ENCODE assay signal across 21 cellular contexts in the genomic region with DNA sequence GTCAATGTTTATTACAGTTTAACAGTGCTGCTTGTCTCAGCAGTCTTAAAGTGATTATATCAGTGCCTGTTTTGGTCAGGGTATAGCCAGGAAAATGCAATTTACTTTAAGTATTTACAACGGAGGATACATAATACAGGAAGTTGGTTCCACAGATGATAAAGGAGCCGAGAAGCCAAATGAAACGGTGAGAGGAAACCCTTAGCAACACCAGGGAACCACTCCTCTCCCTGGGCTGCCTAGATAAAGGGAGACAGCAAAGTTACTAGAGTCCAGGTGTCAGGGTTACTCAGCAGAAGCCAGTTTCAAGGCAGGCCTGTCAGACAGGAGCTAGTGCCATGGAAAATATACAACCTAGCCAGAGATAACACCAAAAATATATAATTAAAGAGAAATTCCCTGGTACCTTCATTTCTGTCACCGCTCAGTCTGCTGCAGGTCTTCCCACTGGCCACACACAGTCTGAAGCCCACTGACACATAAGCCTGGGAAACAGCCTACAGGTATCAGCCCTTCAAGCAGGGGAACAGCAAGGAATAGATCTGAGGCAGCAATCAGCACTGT. TPM values are rescaled to one million over a fixed set of nuclear protein-coding genes. Genes with fewer than 3 reads are reported as not detected.
DNase-seq lines count a peak whose midpoint lies in the region; TF ChIP-seq lines count a peak whose summit lies in the region.
"Had no signal": no experiment of that assay in that cellular context is flagged by ENCODE, and none has a peak within 500 bp of the region (broad histone marks: within the 10 kb centered on the region; RNA-seq: fewer than 3 reads in every experiment).

No MANE protein-coding gene starts in this region.

- peak overlapping the region; percentile 77 to 86 (median 80) for H3K27ac Mint-ChIP-seq in nephron
- no peak overlapping the region for H3K27ac Mint-ChIP-seq in activated naive CD8-positive, alpha-beta T cell treated with anti-CD3 and anti-CD28 coated beads for 36 hours
- H3K27ac Mint-ChIP-seq: activated naive CD8-positive, alpha-beta T cell; H9; stimulated activated naive CD8-positive, alpha-beta T cell treated with anti-CD3 and anti-CD28 coated beads, Interleukin-15, amount 100 ng/mL, for 72 hours had no signal

- H3K36me3 ChIP-seq in Loucy (ENCODE audit: insufficient read depth, low read length) (no peaks in the 10 kb centered on the region), endocrine pancreas (ENCODE audit: control insufficient read depth, insufficient read depth, low read length) (no peaks in the 10 kb centered on the region)
- H3K36me3 ChIP-seq: upper lobe of left lung had no signal

- no peaks in the 10 kb centered on the region for H4K20me1 ChIP-seq in Loucy (ENCODE audit: insufficient read depth, low read length, poor library complexity, severe bottlenecking)

- H3K9me3 ChIP-seq in Loucy (ENCODE audit: insufficient read depth, low read depth, low read length) (no peaks in the 10 kb centered on the region), endocrine pancreas (ENCODE audit: control insufficient read depth, low read length) (no peaks in the 10 kb centered on the region)
- H3K9me3 ChIP-seq: upper lobe of left lung had no signal

- H3K36me3 Mint-ChIP-seq in nephron (ENCODE audit: low read depth) = no peaks in the 10 kb centered on the region
- no peaks in the 10 kb centered on the region for H3K36me3 Mint-ChIP-seq in activated naive CD8-positive, alpha-beta T cell treated with anti-CD3 and anti-CD28 coated beads for 36 hours
- H3K36me3 Mint-ChIP-seq: activated naive CD8-positive, alpha-beta T cell; brain had no signal

- peak overlapping the region; percentile 85 for H3K4me2 ChIP-seq in Loucy (ENCODE audit: low read depth, low read length, poor library complexity, severe bottlenecking)

- no peaks in the 10 kb centered on the region for H3K9me3 Mint-ChIP-seq in nephron
- no peaks in the 10 kb centered on the region for H3K9me3 Mint-ChIP-seq in activated naive CD8-positive, alpha-beta T cell treated with anti-CD3 and anti-CD28 coated beads for 36 hours
- H3K9me3 Mint-ChIP-seq: H9; neural crest cell; stimulated activated naive CD8-positive, alpha-beta T cell treated with anti-CD3 and anti-CD28 coated beads, Interleukin-15, amount 100 ng/mL, for 72 hours had no signal

- H3K79me2 ChIP-seq in Loucy (ENCODE audit: insufficient read depth, low read length) = no peaks in the 10 kb centered on the region

- H3K4me1 ChIP-seq in Loucy (ENCODE audit: insufficient read depth, low read length, poor library complexity, severe bottlenecking) = peaks cover 59% of the 10 kb centered on the region
- H3K4me1 ChIP-seq in endocrine pancreas (ENCODE audit: control insufficient read depth, insufficient read depth, low read length) = peaks cover 6% of the 10 kb centered on the region

- peaks cover 12% of the 10 kb centered on the region for H3F3A ChIP-seq in Loucy (ENCODE audit: low read depth)

- H3K4me1 Mint-ChIP-seq in nephron = peaks cover 35% of the 10 kb centered on the region
- H3K4me1 Mint-ChIP-seq in activated naive CD8-positive, alpha-beta T cell treated with anti-CD3 and anti-CD28 coated beads for 36 hours = peaks cover 8% of the 10 kb centered on the region
- H3K4me1 Mint-ChIP-seq: H9, neural crest cell had no signal

- no peaks in the 10 kb centered on the region for H3K9me2 ChIP-seq in Loucy (replicated peaks; ENCODE audit: low read depth, low read length)

- H3K27me3 ChIP-seq in Loucy (ENCODE audit: insufficient read depth, low read length, poor library complexity, severe bottlenecking) (no peaks in the 10 kb centered on the region), endocrine pancreas (ENCODE audit: control insufficient read depth, insufficient read depth, low read length) (no peaks in the 10 kb centered on the region)
- H3K27me3 ChIP-seq: upper lobe of left lung had no signal

- H3K4me3 ChIP-seq in Loucy (ENCODE audit: low read length, poor library complexity, severe bottlenecking) (peak overlapping the region; percentile 63), endocrine pancreas (ENCODE audit: control insufficient read depth, insufficient read depth, low read length) (peak overlapping the region; percentile 18), foreskin fibroblast (ENCODE audit: low read depth in 1 of 2, low read length in 2 of 2) (no peak overlapping the region)
- H3K4me3 ChIP-seq: upper lobe of left lung had no signal

- H3K9ac ChIP-seq in Loucy (ENCODE audit: low read depth, low read length, poor library complexity, severe bottlenecking) = peak overlapping the region; percentile 64
- H3K9ac ChIP-seq in endocrine pancreas (ENCODE audit: control insufficient read depth, insufficient read depth, low read length) = no peak overlapping the region

- peak; percentile 5 for DNase-seq in DMS153 (lab: John Stamatoyannopoulos, UW)
- DNase-seq in DMS153 treated with DMSO at 0.1 percent for 48 hours (lab: John Stamatoyannopoulos, UW; ENCODE audit: unreplicated experiment) = no peak
- DNase-seq in activated naive CD8-positive, alpha-beta T cell treated with anti-CD3 and anti-CD28 coated beads for 36 hours = no peak
- DNase-seq in middle frontal gyrus (ENCODE audit: extremely low spot score, low spot score) = no peak
- no peak for DNase-seq in foreskin fibroblast
- DNase-seq: 8988T; activated CD4-positive, alpha-beta T cell treated with anti-CD3 and anti-CD28 coated beads, Interleukin-2, amount 50 U/mL, for 4 hours; DMS79; H9; NCI-H1694 treated with DMSO at 0.1 percent for 48 hours; NCI-H524 treated with DMSO at 0.1 percent for 48 hours; retina; stimulated activated naive CD8-positive, alpha-beta T cell treated with anti-CD3 and anti-CD28 coated beads, Interleukin-15, amount 100 ng/mL, for 72 hours; T1000; upper lobe of left lung had no signal

- no peak overlapping the region for H3K4me3 Mint-ChIP-seq in nephron
- H3K4me3 Mint-ChIP-seq in activated naive CD8-positive, alpha-beta T cell treated with anti-CD3 and anti-CD28 coated beads for 36 hours = no peak overlapping the region
- H3K4me3 Mint-ChIP-seq: activated naive CD8-positive, alpha-beta T cell; brain; H9; neural crest cell; stimulated activated naive CD8-positive, alpha-beta T cell treated with anti-CD3 and anti-CD28 coated beads, Interleukin-15, amount 100 ng/mL, for 72 hours had no signal

- H2AFZ ChIP-seq in Loucy (ENCODE audit: low read length) = no peak overlapping the region

- TF ChIP-seq CTCF in Loucy (conservative IDR thresholded peaks at IDR 0.05; ENCODE audit: low read length) (no peak), nephron (IDR thresholded peaks at IDR 0.05; ENCODE audit: unreplicated experiment in 3 of 3) (no peak), foreskin fibroblast (IDR thresholded peaks at IDR 0.05; ENCODE audit: low read depth, low read length) (no peak)

- no peaks in the 10 kb centered on the region for H3K27me3 Mint-ChIP-seq in nephron (ENCODE audit: low read depth)
- H3K27me3 Mint-ChIP-seq in activated naive CD8-positive, alpha-beta T cell treated with anti-CD3 and anti-CD28 coated beads for 36 hours = peaks cover 16% of the 10 kb centered on the region

RNA-seq across cellular contexts. Expression of a gene that starts 55.5 kb away (rescaled TPM):
- total RNA-seq in activated naive CD8-positive, alpha-beta T cell treated with anti-CD3 and anti-CD28 coated beads for 36 hours = 10 to 100 TPM; 46.8 to 49.8 TPM

RNA-seq across cellular contexts. Expression of a gene that starts 56.2 kb away (rescaled TPM):
- total RNA-seq in activated naive CD8-positive, alpha-beta T cell treated with anti-CD3 and anti-CD28 coated beads for 36 hours = 100 to 1,000 TPM; 101 to 105 TPM

Comparison
In these comparisons a context has a peak if more than half of its experiments do, and no peak if none do; other contexts are left out.
1. H3K4me3 ChIP-seq: peak in Loucy (single experiment) and endocrine pancreas (single experiment); none in foreskin fibroblast (0 of 2).